8 cellular contexts compared by ENCODE assay signal in the genomic region with DNA sequence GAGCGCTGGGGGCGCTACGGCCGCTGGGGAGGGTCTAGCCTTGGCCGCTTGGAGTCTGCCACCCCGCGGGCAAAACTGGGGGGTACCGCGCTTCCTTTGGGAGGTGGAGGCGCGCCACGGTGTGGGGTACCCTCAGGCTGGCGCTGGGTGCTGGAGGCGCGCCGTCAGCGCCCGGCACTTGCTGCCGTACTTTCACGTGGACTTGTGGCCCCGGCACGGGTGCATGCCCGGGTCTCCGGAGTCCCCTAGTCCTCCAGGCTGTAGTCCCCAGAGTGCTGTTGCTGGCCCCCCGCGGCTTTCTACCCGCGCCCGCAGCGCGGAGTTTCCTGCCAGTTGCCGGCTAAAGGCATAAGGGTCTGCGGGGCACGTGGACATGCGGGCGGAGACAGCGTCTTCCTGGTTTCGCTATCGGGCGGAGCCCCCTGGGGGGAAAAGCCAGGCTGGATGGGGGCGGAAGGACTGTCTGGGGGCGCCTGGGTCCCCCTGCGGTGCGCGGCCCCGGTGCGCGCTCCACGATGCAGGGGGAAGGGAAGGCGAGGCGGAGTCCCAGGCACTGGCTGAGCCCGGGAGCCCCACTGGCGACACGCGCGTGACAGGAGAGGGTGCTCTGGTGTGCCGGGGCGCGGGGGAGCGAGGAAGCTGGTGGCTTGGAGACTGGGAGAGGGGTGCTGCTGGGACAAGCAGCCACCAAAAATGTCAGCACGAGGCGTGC.
DNase-seq lines count a peak whose midpoint lies in the region; ATAC-seq lines count a peak whose summit lies in the region.

No MANE protein-coding gene starts in this region.

- H3K9me3 Mint-ChIP-seq in stimulated activated effector memory CD8-positive, alpha-beta T cell treated with anti-CD3 and anti-CD28 coated beads, Interleukin-12 subunit alpha, Interleukin-12 subunit beta, amount 100 ng/mL, for 72 hours, result no peaks in the 10 kb centered on the region

- H3K36me3 ChIP-seq in muscle layer of colon (ENCODE audit: insufficient read depth, low read length), result no peaks in the 10 kb centered on the region

- peaks cover 34% of the 10 kb centered on the region for H3K4me1 ChIP-seq in muscle layer of colon (ENCODE audit: insufficient read depth, low read length)

- peak overlapping the region; percentile 60 for H3K27ac Mint-ChIP-seq in stimulated activated effector memory CD8-positive, alpha-beta T cell treated with anti-CD3 and anti-CD28 coated beads, Interleukin-12 subunit alpha, Interleukin-12 subunit beta, amount 100 ng/mL, for 72 hours

- peak overlapping the region; percentile 35 for H3K27ac ChIP-seq in epithelial cell of prostate
- peak overlapping the region; percentile 93 for H3K27ac ChIP-seq in muscle layer of colon (ENCODE audit: low read depth, low read length)

- peak overlapping the region; percentile 26 for H3K9ac ChIP-seq in muscle layer of colon (ENCODE audit: low read length)

- peak overlapping the region; percentile 82 for H3K4me3 Mint-ChIP-seq in stimulated activated effector memory CD8-positive, alpha-beta T cell treated with anti-CD3 and anti-CD28 coated beads, Interleukin-12 subunit alpha, Interleukin-12 subunit beta, amount 100 ng/mL, for 72 hours

- H3K36me3 Mint-ChIP-seq in stimulated activated effector memory CD8-positive, alpha-beta T cell treated with anti-CD3 and anti-CD28 coated beads, Interleukin-12 subunit alpha, Interleukin-12 subunit beta, amount 100 ng/mL, for 72 hours, result no peaks in the 10 kb centered on the region

- no peaks in the 10 kb centered on the region for H3K9me3 ChIP-seq in muscle layer of colon (ENCODE audit: low read length)

- H3K4me3 ChIP-seq in muscle layer of colon (ENCODE audit: low read depth in 1 of 2, low read length in 2 of 2), result peak overlapping the region; percentile 73 to 75

- no peaks in the 10 kb centered on the region for H3K4me1 Mint-ChIP-seq in stimulated activated effector memory CD8-positive, alpha-beta T cell treated with anti-CD3 and anti-CD28 coated beads, Interleukin-12 subunit alpha, Interleukin-12 subunit beta, amount 100 ng/mL, for 72 hours

- DNase-seq in NCI-H2196 (lab: John Stamatoyannopoulos, UW; ENCODE audit: unreplicated experiment) (peak; percentile 26), NCI-H2196 treated with DMSO at 0.1 percent for 48 hours (lab: John Stamatoyannopoulos, UW; ENCODE audit: unreplicated experiment) (no peak), NCI-H1092 (lab: John Stamatoyannopoulos, UW) (peak; percentile 25), epithelial cell of prostate (ENCODE audit: low read depth, low spot score) (no peak)
- DNase-seq in activated CD8-positive, alpha-beta memory T cell treated with anti-CD3 and anti-CD28 coated beads, Interleukin-2, amount 50 U/mL, for 4 hours, result peak; percentile 66
- peak; percentile 45 to 80 for DNase-seq in stimulated activated effector memory CD8-positive, alpha-beta T cell treated with anti-CD3 and anti-CD28 coated beads, Interleukin-12 subunit alpha, Interleukin-12 subunit beta, amount 100 ng/mL, for 72 hours (ENCODE audit: low spot score in 2 of 2)

- no peaks in the 10 kb centered on the region for H3K27me3 ChIP-seq in muscle layer of colon (ENCODE audit: control insufficient read depth in 1 of 2, insufficient read depth in 2 of 2, low read length in 2 of 2)

- ATAC-seq in HG02571 (IDR thresholded peaks at IDR 0.05; ENCODE audit: unreplicated experiment), result peak; percentile 32
- ATAC-seq in stimulated activated effector memory CD8-positive, alpha-beta T cell treated with anti-CD3 and anti-CD28 coated beads, Interleukin-12 subunit alpha, Interleukin-12 subunit beta, amount 100 ng/mL, for 72 hours, result peak; percentile 61

Comparison
In these comparisons a context has a peak if more than half of its experiments do, and no peak if none do; other contexts are left out.
1. DNase-seq: peak in NCI-H2196 (single experiment), NCI-H1092 (single experiment), activated CD8-positive, alpha-beta memory T cell treated with anti-CD3 and anti-CD28 coated beads, Interleukin-2, amount 50 U/mL, for 4 hours (single experiment) and stimulated activated effector memory CD8-positive, alpha-beta T cell treated with anti-CD3 and anti-CD28 coated beads, Interleukin-12 subunit alpha, Interleukin-12 subunit beta, amount 100 ng/mL, for 72 hours (2 of 2); none in NCI-H2196 treated with DMSO at 0.1 percent for 48 hours (single experiment) and epithelial cell of prostate (single experiment).